In genomic region chr6:121770943-121771342, GRCh38 we compare ENCODE assay signal across 15 cellular contexts.
DNase-seq lines count a peak whose midpoint lies in the region; ATAC-seq and TF ChIP-seq lines count a peak whose summit lies in the region.
"Had no signal": no experiment of that assay in that cellular context is flagged by ENCODE, and none has a peak within 500 bp of the region (broad histone marks: within the 10 kb centered on the region; RNA-seq: fewer than 3 reads in every experiment).

No MANE protein-coding gene starts in this region.

- H3K9me3 Mint-ChIP-seq in Calu3 (ENCODE audit: low read depth, unreplicated experiment), result no peaks in the 10 kb centered on the region

- H3K36me3 ChIP-seq in RWPE2 (ENCODE audit: low read depth), result no peaks in the 10 kb centered on the region

- ATAC-seq in GM19463 (IDR thresholded peaks at IDR 0.05; ENCODE audit: unreplicated experiment) (peak; percentile 67), HG03159 (IDR thresholded peaks at IDR 0.05; ENCODE audit: unreplicated experiment) (peak; percentile 57), RWPE2 (ENCODE audit: low read depth) (peak; percentile 78)

- CTCF ChIA-PET in Calu3 (lab: Charles Lee), result interaction anchor here (0.7 kb wide), 2 partner anchors 28 to 42 kb away, joined by 4 read pairs; no protein-coding TSS in a partner anchor
- CTCF ChIA-PET in HEK293T (lab: Yijun Ruan, JAX), result no interaction called here

- no peak overlapping the region for H3K4me3 Mint-ChIP-seq in Calu3 (ENCODE audit: low read depth, unreplicated experiment)
- H3K4me3 Mint-ChIP-seq: activated CD4-positive, alpha-beta T cell treated with anti-CD3 and anti-CD28 coated beads, Interleukin-2, amount 10 ng/mL, durations not matched to agents 24 days and 14 days; activated naive CD8-positive, alpha-beta T cell had no signal

- no peaks in the 10 kb centered on the region for H3K27me3 Mint-ChIP-seq in Calu3 (ENCODE audit: unreplicated experiment)
- H3K27me3 Mint-ChIP-seq: activated naive CD8-positive, alpha-beta T cell; progenitor cell of endocrine pancreas had no signal

- POLR2A ChIA-PET in HEK293T (lab: Yijun Ruan, JAX), result no interaction called here

- H3K4me1 Mint-ChIP-seq in Calu3 (ENCODE audit: low read depth, unreplicated experiment), result peaks cover 19% of the 10 kb centered on the region

- peak overlapping the region; percentile 60 for H3K27ac Mint-ChIP-seq in Calu3 (ENCODE audit: unreplicated experiment)
- H3K27ac Mint-ChIP-seq: activated naive CD8-positive, alpha-beta T cell; progenitor cell of endocrine pancreas had no signal

- BruUV-seq in Calu3 (replicated peaks; lab: Mats Ljungman, UMichigan), result no TSS peak

- no peaks in the 10 kb centered on the region for H3K27me3 ChIP-seq in RWPE2 (ENCODE audit: insufficient read depth, poor library complexity, severe bottlenecking)

- H3K36me3 Mint-ChIP-seq in Calu3 (ENCODE audit: insufficient read depth, unreplicated experiment), result no peaks in the 10 kb centered on the region
- H3K36me3 Mint-ChIP-seq: activated naive CD8-positive, alpha-beta T cell had no signal

- DNase-seq in Calu3 (no peak), RWPE2 (ENCODE audit: low spot score) (no peak), HEK293T (ENCODE audit: extremely low spot score) (no peak), NCI-H748 (lab: John Stamatoyannopoulos, UW; ENCODE audit: unreplicated experiment) (no peak), iPS-NIHi7 (ENCODE audit: extremely low spot score) (no peak), ACHN (no peak)
- DNase-seq: activated CD4-positive, alpha-beta T cell treated with anti-CD3 and anti-CD28 coated beads, Interleukin-2, amount 10 ng/mL, durations not matched to agents 24 days and 14 days; cortex of kidney; KG1; NCI-H2029 treated with DMSO at 0.1 percent for 48 hours; stimulated activated CD4-positive, alpha-beta T cell treated with anti-CD3 and anti-CD28 coated beads, Interleukin-1b, Interleukin-23, amount 100 ng/mL, for 48 hours had no signal

- no peak overlapping the region for H3K4me3 ChIP-seq in RWPE2 (ENCODE audit: severe bottlenecking)

- H3K9me3 ChIP-seq in RWPE2 (ENCODE audit: severe bottlenecking), result no peaks in the 10 kb centered on the region

- intact Hi-C loops in Calu3 (cut with micrococcal nuclease; ENCODE audit: unreplicated experiment), result no loop called here

- H3K4me1 ChIP-seq in RWPE2 (ENCODE audit: insufficient read depth, poor library complexity, severe bottlenecking), result no peaks in the 10 kb centered on the region

- H3K27ac ChIP-seq in RWPE2 (ENCODE audit: poor library complexity, severe bottlenecking), result no peak overlapping the region

- no peak for TF ChIP-seq CTCF in Calu3 (IDR thresholded peaks at IDR 0.05; ENCODE audit: unreplicated experiment)
- TF ChIP-seq CTCF in RWPE2 (IDR thresholded peaks at IDR 0.05; ENCODE audit: poor library complexity, severe bottlenecking), result no peak

- in situ Hi-C loops in ACHN (cut with HindIII; ENCODE audit: low pct_ligation_motif_present, low pct_unique_long_range_greater_than_20kb, low sequenced_read_pairs), result no loop called here

TF ChIP-seq in HEK293T, 16 proteins besides CTCF, POLR2A, EP300 and RAD21:
- no peak for TF ChIP-seq HDGF (IDR thresholded peaks at IDR 0.05; ENCODE audit: borderline replicate concordance)
- no peak for TF ChIP-seq SUZ12 (IDR thresholded peaks at IDR 0.05)
- TF ChIP-seq TARDBP (IDR thresholded peaks at IDR 0.05), result no peak
- TF ChIP-seq CTBP1 (IDR thresholded peaks at IDR 0.05; ENCODE audit: borderline replicate concordance), result no peak
- TF ChIP-seq BHLHE40 (IDR thresholded peaks at IDR 0.05; ENCODE audit: borderline replicate concordance), result no peak
- TF ChIP-seq FOXM1 (IDR thresholded peaks at IDR 0.05; ENCODE audit: borderline replicate concordance), result no peak
- TF ChIP-seq LEF1 (IDR thresholded peaks at IDR 0.05; ENCODE audit: borderline replicate concordance), result no peak
- no peak for TF ChIP-seq PKNOX1 (IDR thresholded peaks at IDR 0.05)
- TF ChIP-seq ZNF384 (IDR thresholded peaks at IDR 0.05), result no peak
- no peak for TF ChIP-seq FOXA1 (IDR thresholded peaks at IDR 0.05)
